20 cellular contexts compared by ENCODE assay signal in the genomic region with DNA sequence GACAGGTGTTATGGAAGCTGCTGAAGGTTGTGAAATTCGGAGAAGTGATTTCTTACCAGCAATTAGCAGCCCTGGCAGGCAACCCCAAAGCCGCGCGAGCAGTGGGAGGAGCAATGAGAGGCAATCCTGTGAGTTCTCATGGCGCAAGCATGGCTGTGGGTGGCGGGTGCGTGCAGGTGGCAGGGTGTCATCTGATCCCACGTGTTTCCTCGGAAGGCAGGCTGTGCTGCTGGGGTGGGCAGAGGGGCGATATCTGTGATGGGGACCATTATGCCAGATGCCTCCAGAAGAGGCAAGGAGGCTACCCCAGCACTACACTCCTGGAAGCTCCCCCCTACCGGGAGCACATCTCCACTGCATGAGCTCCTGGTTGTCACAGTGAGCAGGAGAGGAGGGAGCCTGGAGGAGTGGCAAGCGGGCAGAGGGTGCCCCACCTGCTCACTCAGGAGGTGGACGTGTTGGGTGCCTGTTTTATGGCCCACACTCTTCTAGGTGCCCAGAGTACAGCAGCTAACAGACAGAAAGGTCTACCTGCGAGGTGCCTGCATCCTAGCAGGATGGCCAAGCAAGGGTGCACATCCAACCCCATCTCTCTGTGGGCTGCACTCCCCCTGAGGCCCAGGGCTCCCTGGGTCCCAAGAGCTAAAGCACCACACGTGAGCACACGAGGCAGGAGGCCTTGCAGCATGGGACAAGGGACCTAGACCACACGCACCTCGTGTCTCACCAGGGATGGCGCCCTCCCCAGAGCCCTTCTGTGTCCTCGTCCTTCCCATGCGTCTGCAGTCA.
A peak's percentile ranks its signal among the peaks of the same experiment; 100 is the strongest.
DNase-seq lines count a peak whose midpoint lies in the region; ATAC-seq, FAIRE-seq and TF ChIP-seq lines count a peak whose summit lies in the region.
"Had no signal": no experiment of that assay in that cellular context is flagged by ENCODE, and none has a peak within 500 bp of the region (broad histone marks: within the 10 kb centered on the region; RNA-seq: fewer than 3 reads in every experiment).

No MANE protein-coding gene starts in this region.

- DNase-seq in right lobe of liver: peak in 2 of 3 donors; percentile 10 to 31
- DNase-seq in HepG2 (ENCODE audit: low spot score): no peak
- peak in 1 of 2 experiments; percentile 33 for DNase-seq in H1 (ENCODE audit: low read depth in 1 of 2, low spot score in 2 of 2)
- DNase-seq in osteoblast (ENCODE audit: insufficient read length, low spot score, missing footprints): peak; percentile 75
- DNase-seq in vagina (ENCODE audit: extremely low spot score in 2 of 2): peak; percentile 64 to 67
- no peak for DNase-seq in effector CD8-positive, alpha-beta T cell (lab: John Stamatoyannopoulos, UW)
- DNase-seq: activated CD8-positive, alpha-beta T cell treated with anti-CD3 and anti-CD28 coated beads for 36 hours; brain microvascular endothelial cell; dermis blood vessel endothelial cell; foreskin keratinocyte; Karpas-422; NCI-H2081; NCI-H526 treated with DMSO at 0.1 percent for 48 hours; OCI-M1; stimulated activated naive B cell treated with anti-CD40 and anti-IgM and Interleukin-4, amounts not matched to agents 10 μg/mL and 1 μg/mL and 100 μg/mL, for 72 hours had no signal

- TF ChIP-seq RAD21 in HepG2 (CRISPR knock-in tag; IDR thresholded peaks at IDR 0.05) (no peak), H1 (IDR thresholded peaks at IDR 0.05 in 1 of 2, conservative IDR thresholded peaks at IDR 0.05 in 1 of 2; ENCODE audit: low read depth in 2 of 2, low read length in 2 of 2) (no peak)

- TF ChIP-seq POLR2A in right lobe of liver (IDR thresholded peaks at IDR 0.05) (no peak), HepG2 (IDR thresholded peaks at IDR 0.05; ENCODE audit: insufficient read depth in 1 of 2, low read depth in 2 of 2, low read length in 2 of 2) (no peak), H1 (IDR thresholded peaks at IDR 0.05; ENCODE audit: control extremely low read depth in 1 of 2, low read depth in 2 of 2, low read length in 2 of 2) (no peak), vagina (IDR thresholded peaks at IDR 0.05) (no peak)

- BruUV-seq in HepG2 (replicated peaks; lab: Mats Ljungman, UMichigan): no TSS peak

- H3K27me3 ChIP-seq in right lobe of liver (no peaks in the 10 kb centered on the region), HepG2 (ENCODE audit: control insufficient read depth in 1 of 2, insufficient read depth in 2 of 2, low read length in 2 of 2) (no peaks in the 10 kb centered on the region), H1 (replicated peaks in 1 of 4; ENCODE audit: control insufficient read depth in 3 of 4, extremely low read depth in 1 of 4, insufficient read depth in 3 of 4, low read length in 3 of 4) (no peaks in the 10 kb centered on the region), osteoblast (ENCODE audit: insufficient read depth, low read length) (no peaks in the 10 kb centered on the region), vagina (no peaks in the 10 kb centered on the region)
- H3K27me3 ChIP-seq: brain microvascular endothelial cell, foreskin keratinocyte, neural progenitor cell, SJSA1, tibial artery had no signal

- H2BK20ac ChIP-seq in H1 (ENCODE audit: low read length): no peak overlapping the region

- no peaks in the 10 kb centered on the region for H3K23me2 ChIP-seq in H1 (ENCODE audit: low read depth, low read length)

- no peak overlapping the region for H3K27ac ChIP-seq in right lobe of liver
- no peak overlapping the region for H3K27ac ChIP-seq in HepG2 (ENCODE audit: extremely low read length, insufficient read depth, low read length)
- H3K27ac ChIP-seq in H1 (ENCODE audit: low read depth, low read length): no peak overlapping the region
- H3K27ac ChIP-seq in osteoblast (ENCODE audit: low read depth, low read length): no peak overlapping the region
- H3K27ac ChIP-seq in vagina: no peak overlapping the region
- H3K27ac ChIP-seq: brain microvascular endothelial cell, epithelial cell of prostate, foreskin keratinocyte, neural progenitor cell, SJSA1, tibial artery had no signal

- no peak overlapping the region for H3K14ac ChIP-seq in H1 (ENCODE audit: insufficient read length)

- no peaks in the 10 kb centered on the region for H3K79me1 ChIP-seq in H1 (ENCODE audit: low read depth, low read length)

- H4K20me1 ChIP-seq in HepG2 (ENCODE audit: insufficient read depth, low read length) (no peaks in the 10 kb centered on the region), H1 (replicated peaks in 1 of 2; ENCODE audit: control insufficient read depth in 1 of 2, insufficient read depth in 2 of 2, low read length in 2 of 2) (no peaks in the 10 kb centered on the region), osteoblast (ENCODE audit: insufficient read depth, low read length) (no peaks in the 10 kb centered on the region)

- in situ Hi-C loops in HepG2 (cut with HindIII; ENCODE audit: extremely low pct_ligation_motif_present, low pct_unique_long_range_greater_than_20kb): no loop called here

- H3K4me1 ChIP-seq in right lobe of liver (peaks cover 0 to 41% (median 19%) of the 10 kb centered on the region in 4 donors), HepG2 (ENCODE audit: insufficient read depth, low read length) (no peaks in the 10 kb centered on the region; the same call in 1 of the 2 replicates), H1 (replicated peaks in 1 of 4; ENCODE audit: control insufficient read depth in 3 of 4, insufficient read depth in 4 of 4, low read length in 3 of 4) (no peaks in the 10 kb centered on the region; a peak in 1 of 7 replicates), osteoblast (ENCODE audit: insufficient read depth, low read length) (no peaks in the 10 kb centered on the region), vagina (peaks cover 16% of the 10 kb centered on the region)
- H3K4me1 ChIP-seq: foreskin keratinocyte, SJSA1 had no signal

- H3K9me3 ChIP-seq in right lobe of liver (no peaks in the 10 kb centered on the region), HepG2 (ENCODE audit: low read length) (peaks cover 5% of the 10 kb centered on the region; the same call in 1 of the 2 replicates), H1 (ENCODE audit: insufficient read depth in 2 of 2, low read depth in 1 of 2, low read length in 1 of 2) (peaks cover 3 to 6% of the 10 kb centered on the region in 2 experiments; a peak in 3 of 4 replicates), osteoblast (ENCODE audit: low read depth, low read length) (peaks cover 2% of the 10 kb centered on the region), vagina (no peaks in the 10 kb centered on the region)
- H3K9me3 ChIP-seq: tibial artery had no signal

- 74% methylated on average over 6 of the region's 21 CpGs for WGBS in right lobe of liver (ENCODE audit: insufficient coverage, low coverage, low lambda C conversion rate, missing lambda C conversion rate)
- WGBS in HepG2 (ENCODE audit: low lambda C conversion rate): 68% methylated on average over 12 of the region's 21 CpGs
- 93% methylated on average over 21 of the region's 21 CpGs; no CpG with 5 or more reads in 1 of the 2 experiments for WGBS in H1 (ENCODE audit: extremely low coverage in 1 of 2, insufficient coverage in 1 of 2, insufficient read length in 1 of 2, insufficient replicate concordance in 2 of 2, low coverage in 1 of 2, low lambda C conversion rate in 2 of 2, missing lambda C conversion rate in 1 of 2), 2 experiments

- POLR2A ChIA-PET in HepG2 (lab: Yijun Ruan, JAX) (no interaction called here), H1 (lab: Charles Lee; ENCODE audit: partially characterized antibody) (interaction anchor here (0.7 kb wide), 1 partner anchor 41 kb away, joined by 3 read pairs; no protein-coding TSS in a partner anchor)

- no peak overlapping the region for H3K23ac ChIP-seq in H1 (ENCODE audit: insufficient read length)

- H3K79me2 ChIP-seq in HepG2 (ENCODE audit: insufficient read depth, low read length) (no peaks in the 10 kb centered on the region), H1 (ENCODE audit: control insufficient read depth in 1 of 2, insufficient read depth in 2 of 2, low read length in 2 of 2) (no peaks in the 10 kb centered on the region), osteoblast (ENCODE audit: insufficient read depth, low read length) (no peaks in the 10 kb centered on the region)

- no peak overlapping the region for H2BK5ac ChIP-seq in H1 (ENCODE audit: low read depth, low read length)

- no peak overlapping the region for H4K5ac ChIP-seq in H1 (ENCODE audit: insufficient read length, low read depth, low read length)

- H3K9ac ChIP-seq in HepG2 (ENCODE audit: insufficient read depth, low read depth, low read length) (no peak overlapping the region), H1 (replicated peaks in 1 of 4; ENCODE audit: extremely low read depth in 1 of 4, low read depth in 3 of 4, low read length in 3 of 4) (no peak overlapping the region)
- H3K9ac ChIP-seq: neural progenitor cell had no signal

- no peak overlapping the region for H3K4ac ChIP-seq in H1 (replicated peaks; ENCODE audit: insufficient read length, low read depth, low read length)

- H4K8ac ChIP-seq in H1 (ENCODE audit: extremely low read depth, insufficient read depth, low read length): 0 out of 2 replicates have a peak overlapping the region, but pooled peaks have one; percentile 60

- H4K91ac ChIP-seq in H1 (replicated peaks; ENCODE audit: insufficient read length, low read length): no peak overlapping the region

- no peak overlapping the region for H2AK5ac ChIP-seq in H1 (ENCODE audit: low read depth, low read length)

- no peak overlapping the region for H3K4me3 ChIP-seq in right lobe of liver
- H3K4me3 ChIP-seq in HepG2 (replicated peaks in 1 of 3; ENCODE audit: insufficient read depth in 1 of 3, low read depth in 2 of 3, low read length in 3 of 3): no peak overlapping the region
- no peak overlapping the region; a peak in 1 of 8 replicates for H3K4me3 ChIP-seq in H1 (ENCODE audit: extremely low read depth in 1 of 4, insufficient read depth in 2 of 4, low read depth in 3 of 4, low read length in 4 of 4)
- no peak overlapping the region for H3K4me3 ChIP-seq in osteoblast (ENCODE audit: insufficient read depth, low read length)
- H3K4me3 ChIP-seq in vagina: no peak overlapping the region
- H3K4me3 ChIP-seq: neural progenitor cell, SJSA1, tibial artery had no signal

- TF ChIP-seq CTCF in right lobe of liver (IDR thresholded peaks at IDR 0.05): no peak
- TF ChIP-seq CTCF in HepG2 (CRISPR knock-in tag; IDR thresholded peaks at IDR 0.05): no peak
- TF ChIP-seq CTCF in H1 (IDR thresholded peaks at IDR 0.05; ENCODE audit: control extremely low read depth in 1 of 3, insufficient read depth in 1 of 3, low read depth in 1 of 3, low read length in 3 of 3): no peak
- no peak for TF ChIP-seq CTCF in osteoblast (IDR thresholded peaks at IDR 0.05; ENCODE audit: extremely low read depth, low read depth, low read length)
- TF ChIP-seq CTCF in vagina (IDR thresholded peaks at IDR 0.05): no peak

- H2AFZ ChIP-seq in HepG2 (ENCODE audit: low read length): no peak overlapping the region
- H2AFZ ChIP-seq in H1 (ENCODE audit: low read length): no peak overlapping the region
- H2AFZ ChIP-seq in osteoblast (ENCODE audit: low read length): no peak overlapping the region
- H2AFZ ChIP-seq: neural progenitor cell had no signal

- H3K36me3 ChIP-seq in right lobe of liver (peaks cover 0 to 10% (median 0%) of the 10 kb centered on the region in 4 donors), HepG2 (replicated peaks in 1 of 2; ENCODE audit: control insufficient read depth in 1 of 2, insufficient read depth in 2 of 2, low read length in 2 of 2) (no peaks in the 10 kb centered on the region), H1 (ENCODE audit: control insufficient read depth in 2 of 4, insufficient read depth in 4 of 4, low read length in 3 of 4) (no peaks in the 10 kb centered on the region), osteoblast (ENCODE audit: insufficient read depth, low read length) (no peaks in the 10 kb centered on the region), vagina (peaks cover 0 to 6% of the 10 kb centered on the region in 2 donors)
- H3K36me3 ChIP-seq: brain microvascular endothelial cell, neural progenitor cell, SJSA1 had no signal

- H3K4me2 ChIP-seq in HepG2 (ENCODE audit: low read depth, low read length) (no peak overlapping the region), H1 (ENCODE audit: insufficient read depth in 1 of 2, low read depth in 2 of 2, low read length in 2 of 2) (no peak overlapping the region), osteoblast (ENCODE audit: insufficient read depth, low read length) (no peak overlapping the region)
- H3K4me2 ChIP-seq: neural progenitor cell had no signal

- no peak overlapping the region for H2BK120ac ChIP-seq in H1 (replicated peaks; ENCODE audit: low read depth, low read length)

- FAIRE-seq in HepG2 (lab: Jason Lieb, UNC): no peak
- FAIRE-seq in H1 (lab: Jason Lieb, UNC): no peak

- intact Hi-C loops in right lobe of liver (cut with DNase I): no loop called here
- intact Hi-C loops in HepG2 (cut with micrococcal nuclease; ENCODE audit: unreplicated experiment): no loop called here
- intact Hi-C loops in vagina (cut with DNase I): no loop called here

- ATAC-seq in right lobe of liver (no peak), HepG2 (no peak), HG03097 (IDR thresholded peaks at IDR 0.05; ENCODE audit: low FRiP score, unreplicated experiment) (no peak)
- ATAC-seq: activated CD8-positive, alpha-beta T cell treated with anti-CD3 and anti-CD28 coated beads for 36 hours; foreskin keratinocyte; stimulated activated naive B cell treated with anti-CD40 and anti-IgM and Interleukin-4, amounts not matched to agents 10 μg/mL and 1 μg/mL and 100 μg/mL, for 72 hours had no signal

- H2BK12ac ChIP-seq in H1 (ENCODE audit: low read depth, low read length): no peak overlapping the region

- no peak overlapping the region for H3K56ac ChIP-seq in H1 (replicated peaks; ENCODE audit: insufficient read length, low read depth, low read length)

- H2BK15ac ChIP-seq in H1 (ENCODE audit: low read length): no peak overlapping the region

- H3K18ac ChIP-seq in H1 (ENCODE audit: extremely low read depth, low read length): no peak overlapping the region

- CTCF ChIA-PET in HepG2 (lab: Yijun Ruan, JAX; ENCODE audit: low intra/inter-chr PET ratio, low total read pairs): no interaction called here
- CTCF ChIA-PET in H1 (lab: Charles Lee; ENCODE audit: partially characterized antibody): interaction anchor here (1.0 kb wide), 1 partner anchor 8 kb away, joined by 3 read pairs; no protein-coding TSS in a partner anchor

- no peak for TF ChIP-seq EP300 in HepG2 (IDR thresholded peaks at IDR 0.05; ENCODE audit: low read depth in 2 of 2, low read length in 2 of 2)
- TF ChIP-seq EP300 in HepG2 (CRISPR knock-in tag; IDR thresholded peaks at IDR 0.05; ENCODE audit: borderline replicate concordance): no peak
- TF ChIP-seq EP300 in H1 (IDR thresholded peaks at IDR 0.05; ENCODE audit: borderline replicate concordance in 1 of 2, low read depth in 2 of 2, low read length in 2 of 2): no peak

Comparison
In these comparisons a context has a peak if more than half of its experiments do, and no peak if none do; other contexts are left out.
1. DNase-seq: peak in right lobe of liver (2 of 3), osteoblast (single experiment) and vagina (2 of 2); none in HepG2 (single experiment) and effector CD8-positive, alpha-beta T cell (single experiment).